ENCODE assay signal across 26 cellular contexts in the genomic region with DNA sequence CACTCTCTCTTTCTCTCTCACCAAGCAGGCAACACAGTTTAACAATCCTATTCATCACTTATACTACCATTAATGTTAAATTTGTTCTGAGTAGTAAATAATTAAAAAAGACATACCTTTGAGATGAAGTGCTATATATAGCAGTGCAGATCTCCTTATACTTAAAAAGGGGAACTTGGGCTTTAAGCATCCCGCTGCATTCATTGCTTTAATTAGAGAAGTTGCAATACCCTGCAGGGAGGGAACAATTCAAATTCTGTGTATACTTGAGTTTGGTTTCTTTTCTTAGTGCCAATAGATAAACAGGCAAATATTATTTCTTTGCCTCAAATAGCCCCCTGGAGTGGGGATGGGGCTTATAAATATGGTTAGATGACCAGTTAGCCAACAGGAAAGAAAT. TPM values are rescaled to one million over a fixed set of nuclear protein-coding genes. Genes with fewer than 3 reads are reported as not detected.
DNase-seq lines count a peak whose midpoint lies in the region; TF ChIP-seq lines count a peak whose summit lies in the region.
"Had no signal": no experiment of that assay in that cellular context is flagged by ENCODE, and none has a peak within 500 bp of the region (broad histone marks: within the 10 kb centered on the region; RNA-seq: fewer than 3 reads in every experiment).

No MANE protein-coding gene starts in this region.

- H3K4me1 Mint-ChIP-seq in chondrocyte (ENCODE audit: low read depth) = peaks cover 2% of the 10 kb centered on the region

- peaks cover 28% of the 10 kb centered on the region for H3K4me1 ChIP-seq in DOHH2 (ENCODE audit: control insufficient read depth, low read length)
- peaks cover 44% of the 10 kb centered on the region for H3K4me1 ChIP-seq in iPS-20b (ENCODE audit: insufficient read depth, low read length)
- H3K4me1 ChIP-seq: esophagus muscularis mucosa, heart right ventricle had no signal

- no peaks in the 10 kb centered on the region for H3K36me3 ChIP-seq in DOHH2 (ENCODE audit: control insufficient read depth, low read length)
- no peaks in the 10 kb centered on the region for H3K36me3 ChIP-seq in iPS-20b (ENCODE audit: insufficient read depth, low read depth, low read length)
- H3K36me3 ChIP-seq: esophagus muscularis mucosa, heart right ventricle, neutrophil, suprapubic skin had no signal

- H3K9me2 ChIP-seq in DOHH2 (replicated peaks; ENCODE audit: control insufficient read depth, low read length) = no peaks in the 10 kb centered on the region

- H3K9me3 ChIP-seq in DOHH2 (ENCODE audit: control insufficient read depth, insufficient read depth, low read length) (no peaks in the 10 kb centered on the region), iPS-20b (ENCODE audit: insufficient read depth, low read depth, low read length) (no peaks in the 10 kb centered on the region)
- H3K9me3 ChIP-seq: esophagus muscularis mucosa, heart right ventricle, neutrophil, suprapubic skin had no signal

- POLR2A ChIA-PET in HEK293T (lab: Yijun Ruan, JAX) = no interaction called here

- H3K79me2 ChIP-seq in DOHH2 (ENCODE audit: control insufficient read depth, low read length) = no peaks in the 10 kb centered on the region

- H3K4me3 Mint-ChIP-seq in chondrocyte (ENCODE audit: unreplicated experiment) = no peak overlapping the region
- H3K4me3 Mint-ChIP-seq: activated CD8-positive, alpha-beta T cell treated with anti-CD3 and anti-CD28 coated beads for 36 hours; dendritic cell treated with granulocyte-macrophage colony-stimulating factor and Interleukin-4, amounts not matched to agents 40 ng/mL and 50 ng/mL, for 4 days had no signal

- H4K20me1 ChIP-seq in DOHH2 (ENCODE audit: control insufficient read depth, insufficient read depth, low read depth, low read length) = no peaks in the 10 kb centered on the region

- H3K27me3 ChIP-seq in DOHH2 (ENCODE audit: control insufficient read depth, low read length) = no peaks in the 10 kb centered on the region
- no peaks in the 10 kb centered on the region for H3K27me3 ChIP-seq in iPS-20b (ENCODE audit: insufficient read depth, low read length)
- H3K27me3 ChIP-seq: esophagus muscularis mucosa, heart right ventricle, neutrophil, suprapubic skin had no signal

- CTCF ChIA-PET in HEK293T (lab: Yijun Ruan, JAX) = no interaction called here

- no peak overlapping the region for H3K9ac ChIP-seq in iPS-20b (ENCODE audit: low read depth, low read length)

- no peaks in the 10 kb centered on the region for H3K9me3 Mint-ChIP-seq in chondrocyte (ENCODE audit: low read depth)
- H3K9me3 Mint-ChIP-seq: activated CD8-positive, alpha-beta T cell treated with anti-CD3 and anti-CD28 coated beads for 36 hours; dendritic cell treated with granulocyte-macrophage colony-stimulating factor and Interleukin-4, amounts not matched to agents 40 ng/mL and 50 ng/mL, for 4 days had no signal

- H3K36me3 Mint-ChIP-seq in chondrocyte (ENCODE audit: low read depth) = no peaks in the 10 kb centered on the region

- H3K4me3 ChIP-seq in DOHH2 (ENCODE audit: low read length) = peak overlapping the region; percentile 2; the same call in 1 of the 2 replicates
- H3K4me3 ChIP-seq in iPS-20b (ENCODE audit: low read length) = 0 out of 2 replicates have a peak overlapping the region, but pooled peaks have one; percentile 2
- H3K4me3 ChIP-seq: esophagus muscularis mucosa, heart right ventricle, suprapubic skin had no signal

- H3K27ac Mint-ChIP-seq in chondrocyte (ENCODE audit: unreplicated experiment) = no peak overlapping the region
- H3K27ac Mint-ChIP-seq: activated CD8-positive, alpha-beta T cell treated with anti-CD3 and anti-CD28 coated beads for 36 hours; dendritic cell treated with granulocyte-macrophage colony-stimulating factor and Interleukin-4, amounts not matched to agents 40 ng/mL and 50 ng/mL, for 4 days; progenitor cell of endocrine pancreas had no signal

- H3K4me2 ChIP-seq in DOHH2 (ENCODE audit: low read length) = peak overlapping the region; percentile 38

- DNase-seq in MV-4-11 (lab: John Stamatoyannopoulos, UW) (peak; percentile 72), SKM-1 treated with dmso at 0.1 percent for 144 hours (lab: John Stamatoyannopoulos, UW; ENCODE audit: unreplicated experiment) (peak; percentile 72), chondrocyte (ENCODE audit: low spot score) (no peak), NCI-H446 (lab: John Stamatoyannopoulos, UW) (no peak), cortex of kidney (lab: John Stamatoyannopoulos, UW) (no peak), HEK293T (ENCODE audit: extremely low spot score) (no peak)
- DNase-seq: ACHN; activated CD8-positive, alpha-beta T cell treated with anti-CD3 and anti-CD28 coated beads for 36 hours; activated effector memory CD4-positive, alpha-beta T cell treated with anti-CD3 and anti-CD28 coated beads, Interleukin-2, amount 50 U/mL, for 16 hours; DMS79 treated with DMSO at 0.1 percent for 48 hours; foreskin keratinocyte; heart right ventricle; left cardiac atrium; NCI-H1417 treated with DMSO at 0.1 percent for 48 hours; NCI-H2081 treated with DMSO at 0.1 percent for 48 hours; Right ventricle myocardium superior; stimulated activated CD4-positive, alpha-beta T cell treated with anti-CD3 and anti-CD28 coated beads, Interleukin-4, amount 100 ng/mL, for 4 hours; stimulated activated naive CD4-positive, alpha-beta T cell had no signal

- H3K27ac ChIP-seq in DOHH2 (ENCODE audit: low read depth, low read length) (no peak overlapping the region), iPS-20b (ENCODE audit: low read length) (no peak overlapping the region)
- H3K27ac ChIP-seq: C4-2B, esophagus muscularis mucosa, foreskin keratinocyte, heart right ventricle, neutrophil, suprapubic skin had no signal

- TF ChIP-seq CTCF in DOHH2 (IDR thresholded peaks at IDR 0.05; ENCODE audit: low read depth, low read length, poor library complexity, severe bottlenecking) = no peak
- TF ChIP-seq CTCF in chondrocyte (IDR thresholded peaks at IDR 0.05) = no peak

- H3F3A ChIP-seq in DOHH2 (ENCODE audit: control insufficient read depth, insufficient read depth) = no peaks in the 10 kb centered on the region

- H3K27me3 Mint-ChIP-seq in chondrocyte (ENCODE audit: low read depth) = peaks cover 16% of the 10 kb centered on the region
- H3K27me3 Mint-ChIP-seq: activated CD8-positive, alpha-beta T cell treated with anti-CD3 and anti-CD28 coated beads for 36 hours had no signal

TF ChIP-seq in HEK293T, 16 proteins besides CTCF, POLR2A, EP300 and RAD21:
- no peak for TF ChIP-seq L3MBTL2 (conservative IDR thresholded peaks at IDR 0.05)
- TF ChIP-seq ELF4 (IDR thresholded peaks at IDR 0.05) = no peak
- TF ChIP-seq BHLHE40 (IDR thresholded peaks at IDR 0.05; ENCODE audit: borderline replicate concordance) = no peak
- TF ChIP-seq HDGF (IDR thresholded peaks at IDR 0.05; ENCODE audit: borderline replicate concordance) = no peak
- TF ChIP-seq FOXK2 (IDR thresholded peaks at IDR 0.05) = no peak
- TF ChIP-seq SUZ12 (IDR thresholded peaks at IDR 0.05) = no peak
- no peak for TF ChIP-seq LEF1 (IDR thresholded peaks at IDR 0.05; ENCODE audit: borderline replicate concordance)
- no peak for TF ChIP-seq NFRKB (IDR thresholded peaks at IDR 0.05)
- no peak for TF ChIP-seq SP1 (IDR thresholded peaks at IDR 0.05)
- no peak for TF ChIP-seq TARDBP (IDR thresholded peaks at IDR 0.05)
- TF ChIP-seq ZNF384 (IDR thresholded peaks at IDR 0.05) = no peak
- TF ChIP-seq FOXA1 (IDR thresholded peaks at IDR 0.05) = no peak

RNA-seq across cellular contexts. Expression of gene ZBTB24, which starts 10.8 kb away (rescaled TPM):
- total RNA-seq in chondrocyte = 6.6 to 8.1 TPM (median 7.1 TPM) in 3 replicates

RNA-seq across cellular contexts. Expression of gene MICAL1, which starts 38.3 kb away (rescaled TPM):
- 49.5 to 102 TPM (median 96.9 TPM) in 3 replicates for total RNA-seq in chondrocyte

RNA-seq across cellular contexts. Expression of gene SMPD2, which starts 53.3 kb away (rescaled TPM):
- 5.3 to 7.4 TPM (median 5.6 TPM) in 3 replicates for total RNA-seq in chondrocyte

RNA-seq across cellular contexts. Expression of gene PPIL6, which starts 53.4 kb away (rescaled TPM):
- 2.2 to 2.7 TPM (median 2.5 TPM) in 3 replicates for total RNA-seq in chondrocyte

Comparison
In these comparisons a context has a peak if more than half of its experiments do, and no peak if none do; other contexts are left out.
1. DNase-seq: peak in MV-4-11 (single experiment) and SKM-1 treated with dmso at 0.1 percent for 144 hours (single experiment); none in chondrocyte (single experiment), NCI-H446 (0 of 2), cortex of kidney (single experiment) and HEK293T (single experiment).